Comparison of ENCODE assay signal across 21 cellular contexts in genomic region chr9:93701494-93702218, GRCh38.
DNase-seq lines count a peak whose midpoint lies in the region; ATAC-seq and TF ChIP-seq lines count a peak whose summit lies in the region.
"Had no signal": no experiment of that assay in that cellular context is flagged by ENCODE, and none has a peak within 500 bp of the region (broad histone marks: within the 10 kb centered on the region; RNA-seq: fewer than 3 reads in every experiment).

No MANE protein-coding gene starts in this region.

- H3K27me3 Mint-ChIP-seq in chondrocyte (ENCODE audit: low read depth), result peaks cover 10% of the 10 kb centered on the region
- H3K27me3 Mint-ChIP-seq in osteocyte (ENCODE audit: unreplicated experiment), result peaks cover 25% of the 10 kb centered on the region

- H3K27ac ChIP-seq in stomach smooth muscle (ENCODE audit: low read length), result peak overlapping the region; percentile 49
- H3K27ac ChIP-seq: PC-9 had no signal

- H3K4me3 ChIP-seq in stomach smooth muscle (ENCODE audit: low read length in 2 of 2), result no peak overlapping the region
- H3K4me3 ChIP-seq: PC-9 had no signal

- H3K27ac Mint-ChIP-seq in chondrocyte (ENCODE audit: unreplicated experiment) (no peak overlapping the region), osteocyte (ENCODE audit: unreplicated experiment) (no peak overlapping the region)
- H3K27ac Mint-ChIP-seq: CD4-positive, alpha-beta memory T cell had no signal

- TF ChIP-seq CTCF in GM13976 (IDR thresholded peaks at IDR 0.05; ENCODE audit: borderline replicate concordance, control extremely low read depth, extremely low read depth, insufficient read depth, missing control alignments) (no peak), chondrocyte (IDR thresholded peaks at IDR 0.05) (no peak), osteocyte (IDR thresholded peaks at IDR 0.05) (no peak), GM20000 (IDR thresholded peaks at IDR 0.05; ENCODE audit: extremely low read depth, missing control alignments) (no peak)

- peaks cover 14% of the 10 kb centered on the region for H3K4me1 ChIP-seq in stomach smooth muscle (ENCODE audit: control insufficient read depth, insufficient read depth, low read length)

- H3K27me3 ChIP-seq in stomach smooth muscle (ENCODE audit: control insufficient read depth in 1 of 2, insufficient read depth in 2 of 2, low read length in 2 of 2), result no peaks in the 10 kb centered on the region

- no peak overlapping the region for H3K9ac ChIP-seq in stomach smooth muscle (ENCODE audit: low read length in 2 of 2)

- H3K9me3 ChIP-seq in stomach smooth muscle (ENCODE audit: control insufficient read depth in 2 of 2, low read length in 2 of 2), result peaks cover 0 to 7% of the 10 kb centered on the region in 2 donors

- H3K9me3 Mint-ChIP-seq in chondrocyte (ENCODE audit: low read depth) (peaks cover 9% of the 10 kb centered on the region), osteocyte (ENCODE audit: unreplicated experiment) (peaks cover 5% of the 10 kb centered on the region)

- DNase-seq in GM13976 (ENCODE audit: low spot score) (peak; percentile 7), chondrocyte (ENCODE audit: low spot score) (peak; percentile 59), osteocyte (ENCODE audit: extremely low spot score, unreplicated experiment) (peak; percentile 75), GM20000 (ENCODE audit: low spot score) (no peak)
- no peak for DNase-seq in activated CD4-positive, alpha-beta T cell treated with anti-CD3 and anti-CD28 coated beads, Interleukin-2, amount 50 U/mL, for 48 hours
- DNase-seq: C1 segment of cervical spinal cord; CD4-positive, alpha-beta memory T cell; COR-L47; GOT3; HCEC 1CT; NCI-H1048; NCI-H1417; NCI-H1694; NCI-H2029 treated with DMSO at 0.1 percent for 48 hours; NCI-H2227 treated with DMSO at 0.1 percent for 48 hours; NCI-H526 treated with DMSO at 0.1 percent for 48 hours; PC-9; RPMI8226; SHP77 had no signal

- H3K36me3 Mint-ChIP-seq in chondrocyte (ENCODE audit: low read depth) (no peaks in the 10 kb centered on the region), osteocyte (ENCODE audit: unreplicated experiment) (no peaks in the 10 kb centered on the region)

- H3K4me1 Mint-ChIP-seq in chondrocyte (ENCODE audit: low read depth) (no peaks in the 10 kb centered on the region), osteocyte (ENCODE audit: unreplicated experiment) (no peaks in the 10 kb centered on the region)
- H3K4me1 Mint-ChIP-seq: CD4-positive, alpha-beta memory T cell had no signal

- in situ Hi-C loops in GM13976 (cut with MboI; ENCODE audit: low sequenced_read_pairs, unreplicated experiment), result no loop called here

- no peaks in the 10 kb centered on the region for H3K36me3 ChIP-seq in stomach smooth muscle (ENCODE audit: control insufficient read depth in 2 of 2, insufficient read depth in 2 of 2, low read length in 2 of 2)

- ATAC-seq in HG03442 (IDR thresholded peaks at IDR 0.05; ENCODE audit: unreplicated experiment), result no peak

- H3K4me3 Mint-ChIP-seq in chondrocyte (ENCODE audit: unreplicated experiment) (no peak overlapping the region), osteocyte (ENCODE audit: unreplicated experiment) (no peak overlapping the region)
- H3K4me3 Mint-ChIP-seq: CD4-positive, alpha-beta memory T cell had no signal

Comparison
In these comparisons a context has a peak if more than half of its experiments do, and no peak if none do; other contexts are left out.
1. DNase-seq: peak in GM13976 (single experiment), chondrocyte (single experiment) and osteocyte (single experiment); none in activated CD4-positive, alpha-beta T cell treated with anti-CD3 and anti-CD28 coated beads, Interleukin-2, amount 50 U/mL, for 48 hours (0 of 2) and GM20000 (single experiment).